Comparison of ENCODE assay signal across 8 cellular contexts in the genomic region with DNA sequence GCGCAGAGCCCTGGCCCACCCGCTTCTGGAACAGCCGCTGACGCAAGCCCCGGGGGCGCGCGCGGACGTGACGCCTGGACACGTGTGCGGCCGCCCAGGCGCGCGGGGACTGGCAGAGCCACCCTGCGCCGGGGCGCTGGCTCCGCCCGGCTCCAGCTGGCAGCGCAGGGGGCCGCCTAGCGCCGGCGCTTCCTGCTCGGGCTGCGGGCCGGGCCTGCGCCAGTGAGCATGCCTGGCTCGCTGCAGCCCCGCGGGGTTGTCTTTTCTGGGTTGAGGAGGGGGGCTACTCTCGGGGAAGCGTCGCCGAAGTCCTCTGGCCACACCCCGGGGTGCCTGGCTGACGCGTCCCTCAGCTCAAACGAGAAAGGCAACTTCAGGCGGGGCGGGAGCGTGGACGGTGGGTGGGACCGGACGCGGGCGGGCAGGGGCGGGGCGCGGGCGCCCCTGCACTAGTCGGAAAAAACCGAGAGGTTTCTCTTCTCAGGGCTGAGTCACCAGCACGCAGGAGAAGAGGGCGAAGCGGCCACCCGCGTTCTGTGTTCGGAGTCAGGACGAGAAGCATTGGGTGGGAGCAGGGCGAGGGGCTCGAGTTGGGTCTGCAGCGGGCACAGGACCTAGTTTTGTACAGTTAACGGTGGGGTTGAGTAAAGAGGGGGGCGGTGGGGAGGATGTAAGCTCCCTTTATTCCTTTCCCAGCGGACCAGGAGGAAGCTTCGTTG. TPM values are rescaled to one million over a fixed set of nuclear protein-coding genes. Genes with fewer than 3 reads are reported as not detected.
DNase-seq lines count a peak whose midpoint lies in the region; TF ChIP-seq lines count a peak whose summit lies in the region.

A gene with protein sequence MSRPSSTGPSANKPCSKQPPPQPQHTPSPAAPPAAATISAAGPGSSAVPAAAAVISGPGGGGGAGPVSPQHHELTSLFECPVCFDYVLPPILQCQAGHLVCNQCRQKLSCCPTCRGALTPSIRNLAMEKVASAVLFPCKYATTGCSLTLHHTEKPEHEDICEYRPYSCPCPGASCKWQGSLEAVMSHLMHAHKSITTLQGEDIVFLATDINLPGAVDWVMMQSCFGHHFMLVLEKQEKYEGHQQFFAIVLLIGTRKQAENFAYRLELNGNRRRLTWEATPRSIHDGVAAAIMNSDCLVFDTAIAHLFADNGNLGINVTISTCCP (minus strand): TSS at position 48 of the 719 bp plus-strand sequence. CDS start 320 bp downstream, outside the sequence.

- peak within 1 kb of the TSS; percentile 67 to 90 (median 74) for H3K4me3 ChIP-seq in stomach

- H3K36me3 ChIP-seq in stomach: peaks cover 0 to 5% (median 0%) of the 10 kb centered on the region in 4 donors

- TF ChIP-seq EP300 in stomach (IDR thresholded peaks at IDR 0.05): no peak

- H3K4me1 ChIP-seq in stomach: peaks cover 19 to 44% (median 42%) of the 10 kb centered on the region in 4 donors

- peaks cover 5% of the 10 kb centered on the region for H3K27me3 Mint-ChIP-seq in neural crest cell (ENCODE audit: low read depth)

- H3K27me3 ChIP-seq in stomach: no peaks in the 10 kb centered on the region

- intact Hi-C loops in stomach (cut with DNase I; ENCODE audit: low total_unique reads): no loop called here

- H3K9me3 ChIP-seq in stomach: no peaks in the 10 kb centered on the region

- no peaks in the 10 kb centered on the region for H3K36me3 Mint-ChIP-seq in neural crest cell (ENCODE audit: low read depth)

- H3K27ac Mint-ChIP-seq in neural crest cell (ENCODE audit: unreplicated experiment): peak within 1 kb of the TSS; percentile 98

- peaks cover 30% of the 10 kb centered on the region for H3K4me1 Mint-ChIP-seq in neural crest cell

- WGBS in stomach, 5 donors: 0 to 1% (median 1%) methylated on average over 11 to 70 of the region's 70 CpGs

- peak within 1 kb of the TSS; percentile 98 to 100 (median 99) for H3K27ac ChIP-seq in stomach

- DNase-seq in EL: peak; percentile 96
- peak; percentile 89 for DNase-seq in GOT3 (lab: John Stamatoyannopoulos, UW)
- DNase-seq in LoVo (ENCODE audit: low spot score): peak; percentile 94
- DNase-seq in SHP77 treated with DMSO at 0.1 percent for 48 hours (lab: John Stamatoyannopoulos, UW): peak; percentile 73
- DNase-seq in activated effector memory CD4-positive, alpha-beta T cell treated with anti-CD3 and anti-CD28 coated beads, Interleukin-2, amount 50 U/mL, for 16 hours: peak; percentile 97
- peak; percentile 92 for DNase-seq in fibroblast of the conjunctiva (ENCODE audit: low read depth)
- DNase-seq in neural crest cell (ENCODE audit: low read depth, low spot score): peak; percentile 65
- DNase-seq in stomach: peak; percentile 93

- H3K4me3 Mint-ChIP-seq in neural crest cell: peak within 1 kb of the TSS; percentile 98

- TF ChIP-seq POLR2A in stomach (IDR thresholded peaks at IDR 0.05): peak in 2 of 4 donors; percentile 44 to 61

- no peaks in the 10 kb centered on the region for H3K9me3 Mint-ChIP-seq in neural crest cell

- TF ChIP-seq CTCF in neural crest cell (conservative IDR thresholded peaks at IDR 0.05) (no peak), stomach (IDR thresholded peaks at IDR 0.05) (no peak)

RNA-seq across cellular contexts. Expression of the gene that starts here (rescaled TPM):
- total RNA-seq in neural crest cell: 18.2 and 18.5 TPM in 2 replicates
- 10 to 100 TPM; 13.8 to 36.6 (median 26.6) TPM for total RNA-seq in stomach
- polyA plus RNA-seq in stomach: 10 to 100 TPM; 14.9 to 18.6 (median 17.2) TPM

Comparison
In these comparisons a context has a peak if more than half of its experiments do, and no peak if none do; other contexts are left out.
1. Peak in every context shown above with its lines: DNase-seq, H3K4me3 ChIP-seq and H3K27ac ChIP-seq.